In the genomic region with DNA sequence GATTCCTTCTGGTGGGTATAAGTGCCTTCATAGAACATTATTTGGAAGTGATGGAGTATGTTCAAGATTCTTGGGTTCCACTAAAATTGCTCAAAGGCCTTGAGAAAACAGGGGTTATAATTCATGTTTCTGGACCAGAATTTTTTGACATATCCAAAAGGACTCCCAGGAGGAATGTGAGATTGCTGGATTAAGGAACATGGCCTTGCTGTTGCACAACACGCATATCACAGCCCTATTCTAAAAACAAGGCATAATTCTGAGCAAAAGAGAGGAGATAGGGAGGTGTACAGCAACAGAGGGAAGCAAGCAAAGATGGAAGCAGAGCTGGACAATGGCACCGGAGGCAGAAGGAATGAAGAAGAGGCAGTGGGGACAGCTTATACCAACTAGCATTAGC, we compare ENCODE assay signal across 1 cellular context.
TF ChIP-seq lines count a peak whose summit lies in the region.

No MANE protein-coding gene starts in this region.

TF ChIP-seq in IMR-90, 13 proteins besides CTCF, POLR2A, EP300 and RAD21 (continued from another document):
- TF ChIP-seq BHLHE40 (IDR thresholded peaks at IDR 0.05; ENCODE audit: low read depth, low read length) = no peak
- TF ChIP-seq CEBPB (IDR thresholded peaks at IDR 0.05; ENCODE audit: low read depth, low read length) = peak; percentile 41; the same call in 1 of the 2 replicates
TF ChIP-seq in IMR-90: peak in this region for 1.
